Comparison of ENCODE assay signal across 9 cellular contexts in the genomic region with DNA sequence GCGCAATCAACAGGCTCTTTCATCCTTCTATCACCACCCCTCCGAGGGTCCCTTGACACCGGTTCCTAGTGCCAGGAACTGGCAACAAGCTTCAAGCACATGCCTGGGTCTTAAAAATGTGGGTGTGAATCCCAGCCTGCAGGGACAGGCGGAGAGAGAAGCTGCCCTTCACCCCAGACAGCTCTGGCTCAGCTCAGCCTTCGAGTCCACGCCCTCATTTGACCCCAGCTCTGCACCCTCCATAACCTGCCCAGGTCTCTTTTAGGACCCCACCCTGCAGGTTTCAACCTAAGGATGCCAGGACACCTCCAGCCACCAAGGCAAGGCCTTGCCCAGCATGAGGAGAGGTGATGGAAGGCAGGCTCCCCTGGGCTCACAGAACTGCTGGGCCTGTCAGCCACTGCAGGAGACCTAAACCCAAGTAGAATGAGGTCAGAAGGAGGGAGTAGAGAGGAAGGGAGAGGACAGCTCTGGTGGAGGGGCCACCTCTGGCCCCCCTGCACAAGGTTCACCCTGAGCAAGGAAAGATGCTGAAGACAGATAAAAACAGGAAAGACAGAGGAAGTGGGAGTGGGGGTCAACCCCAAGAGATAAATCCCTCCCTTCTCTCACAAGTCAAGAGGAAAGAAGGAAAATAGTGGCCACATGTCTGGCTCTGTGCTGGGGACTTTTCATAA. TPM values are rescaled to one million over a fixed set of nuclear protein-coding genes. Genes with fewer than 3 reads are reported as not detected.
DNase-seq lines count a peak whose midpoint lies in the region; ATAC-seq and TF ChIP-seq lines count a peak whose summit lies in the region.
"Had no signal": no experiment of that assay in that cellular context is flagged by ENCODE, and none has a peak within 500 bp of the region (broad histone marks: within the 10 kb centered on the region; RNA-seq: fewer than 3 reads in every experiment).

No MANE protein-coding gene starts in this region.

- intact Hi-C loops in A673 (cut with micrococcal nuclease; ENCODE audit: unreplicated experiment): no loop called here
- intact Hi-C loops in colonic mucosa (cut with DNase I): no loop called here
- intact Hi-C loops in body of pancreas (cut with DNase I): no loop called here

- WGBS in body of pancreas, 2 donors: 78 to 82% methylated on average over 6 of the region's 6 CpGs

- TF ChIP-seq POLR2A in body of pancreas (IDR thresholded peaks at IDR 0.05): no peak

- H3K27me3 ChIP-seq in A673 (replicated peaks; ENCODE audit: insufficient read depth, low read depth, low read length, poor library complexity) (no peaks in the 10 kb centered on the region), colonic mucosa (no peaks in the 10 kb centered on the region), body of pancreas (no peaks in the 10 kb centered on the region)

- H3K9me3 Mint-ChIP-seq in nephron progenitor cell: peaks cover 6% of the 10 kb centered on the region

- H3K36me3 Mint-ChIP-seq in nephron progenitor cell (ENCODE audit: low read depth): peaks cover 11% of the 10 kb centered on the region

- peaks cover 3% of the 10 kb centered on the region for H3K36me3 ChIP-seq in A673 (ENCODE audit: insufficient read depth, low read length, poor library complexity, severe bottlenecking)
- H3K36me3 ChIP-seq in colonic mucosa: no peaks in the 10 kb centered on the region
- no peaks in the 10 kb centered on the region for H3K36me3 ChIP-seq in body of pancreas (replicated peaks in 1 of 2; ENCODE audit: insufficient read depth in 1 of 2, low read depth in 2 of 2)

- H3K4me1 Mint-ChIP-seq in nephron progenitor cell: peaks cover 68% of the 10 kb centered on the region

- peak overlapping the region; percentile 89 for H3K27ac ChIP-seq in A673 (ENCODE audit: low read depth, low read length, poor library complexity, severe bottlenecking)
- peak overlapping the region; percentile 71 for H3K27ac ChIP-seq in colonic mucosa
- H3K27ac ChIP-seq in body of pancreas: peak overlapping the region in 2 of 4 donors; percentile 51

- DNase-seq in A673 (ENCODE audit: low spot score) (no peak), NCI-H82 treated with DMSO at 0.1 percent for 48 hours (lab: John Stamatoyannopoulos, UW; ENCODE audit: unreplicated experiment) (peak; percentile 45), colonic mucosa (no peak), nephron progenitor cell (no peak), NCI-H2196 treated with DMSO at 0.1 percent for 48 hours (lab: John Stamatoyannopoulos, UW; ENCODE audit: unreplicated experiment) (no peak), DMS79 treated with DMSO at 0.1 percent for 48 hours (lab: John Stamatoyannopoulos, UW) (no peak), GM03348 (ENCODE audit: low spot score) (no peak), body of pancreas (no peak)

- BruUV-seq in A673 (replicated peaks; lab: Mats Ljungman, UMichigan): no TSS peak

- H3K4me1 ChIP-seq in A673 (ENCODE audit: insufficient read depth, low read length, poor library complexity, severe bottlenecking): peaks cover 56% of the 10 kb centered on the region
- H3K4me1 ChIP-seq in colonic mucosa: no peaks in the 10 kb centered on the region
- H3K4me1 ChIP-seq in body of pancreas: peaks cover 53% of the 10 kb centered on the region

- peaks cover 6% of the 10 kb centered on the region for H3K27me3 Mint-ChIP-seq in nephron progenitor cell (ENCODE audit: low read depth, poor library complexity)

- H3K9me3 ChIP-seq in A673 (ENCODE audit: low read depth, low read length, poor library complexity, severe bottlenecking) (no peaks in the 10 kb centered on the region), colonic mucosa (no peaks in the 10 kb centered on the region), body of pancreas (no peaks in the 10 kb centered on the region)

- CTCF ChIA-PET in A673 (lab: Charles Lee): interaction anchor here (0.6 kb wide), 1 partner anchor 13 kb away, joined by 3 read pairs; no protein-coding TSS in a partner anchor

- POLR2A ChIA-PET in A673 (lab: Charles Lee; ENCODE audit: low non-redundant PET): no interaction called here

- peak overlapping the region; percentile 5 for H3K4me3 ChIP-seq in A673 (ENCODE audit: low read depth, low read length, poor library complexity, severe bottlenecking)
- no peak overlapping the region for H3K4me3 ChIP-seq in colonic mucosa
- H3K4me3 ChIP-seq in body of pancreas: no peak overlapping the region

- H3K9ac ChIP-seq in colonic mucosa (ENCODE audit: low read depth in 2 of 2, low read length in 2 of 2): no peak overlapping the region

- ATAC-seq in body of pancreas: no peak

- TF ChIP-seq CTCF in A673 (conservative IDR thresholded peaks at IDR 0.05; ENCODE audit: low read depth, low read length) (no peak), colonic mucosa (IDR thresholded peaks at IDR 0.05) (no peak), nephron progenitor cell (IDR thresholded peaks at IDR 0.05) (no peak), body of pancreas (IDR thresholded peaks at IDR 0.05) (no peak)

- peak overlapping the region; percentile 97 for H3K27ac Mint-ChIP-seq in nephron progenitor cell

- H3K4me3 Mint-ChIP-seq in nephron progenitor cell: peak overlapping the region; percentile 60

RNA-seq across cellular contexts. Expression of gene LOXL1, which starts 2.6 kb away (rescaled TPM):
- total RNA-seq in A673 (2021) (117 and 128 TPM in 2 replicates), colonic mucosa (1 to 10 TPM; 2.3 to 6.9 TPM), body of pancreas (10 to 100 TPM in 1 of 2 donors, 1 to 10 TPM in 1; 8.6 to 14.5 TPM)

RNA-seq across cellular contexts. Expression of gene TBC1D21, which starts 50.3 kb away (rescaled TPM):
- total RNA-seq in A673 (2021) (not detected in 2 replicates), colonic mucosa (not detected), body of pancreas (not detected)
- total RNA-seq: liver had no signal
